8 cellular contexts compared by ENCODE assay signal in the genomic region with DNA sequence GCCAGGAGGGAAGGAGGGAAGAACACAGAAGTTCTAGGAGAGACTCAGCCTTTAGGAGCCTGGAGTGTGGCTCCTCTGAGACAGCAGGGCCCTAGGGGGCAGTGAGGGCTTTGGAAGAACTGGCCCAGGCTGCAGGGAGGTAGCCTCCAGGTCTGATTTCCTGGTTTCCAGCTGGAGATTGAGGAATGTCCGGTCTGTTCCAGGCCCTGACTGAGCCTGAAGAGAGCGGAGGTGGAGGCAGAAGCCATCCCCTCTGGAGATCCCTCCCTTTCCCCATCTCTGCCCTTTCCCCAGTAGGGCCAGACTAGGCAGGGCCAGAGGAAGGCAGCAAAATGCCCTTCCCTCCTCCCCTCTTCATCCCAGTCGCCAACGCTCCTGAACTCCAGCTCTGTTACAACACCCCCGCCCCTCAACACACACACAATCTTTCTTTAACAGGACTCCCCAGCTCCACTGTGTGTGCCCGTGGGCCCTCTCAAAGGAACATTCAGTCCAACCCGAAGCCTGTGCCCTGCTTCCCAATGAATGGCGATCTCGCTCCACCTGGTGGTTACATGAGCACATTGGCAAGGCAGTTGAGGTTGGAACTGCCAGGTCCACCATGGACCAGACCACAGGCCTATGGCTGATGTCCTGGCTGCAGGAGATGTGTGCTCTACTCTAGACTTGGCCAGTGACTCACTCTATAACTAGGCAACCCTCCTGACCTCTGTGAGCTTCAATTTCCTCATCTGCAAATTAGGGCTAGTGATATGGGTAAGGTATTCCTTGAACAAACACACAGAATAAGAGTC. TPM values are rescaled to one million over a fixed set of nuclear protein-coding genes. Genes with fewer than 3 reads are reported as not detected.
DNase-seq lines count a peak whose midpoint lies in the region; ATAC-seq and TF ChIP-seq lines count a peak whose summit lies in the region.

No MANE protein-coding gene starts in this region.

- H3K36me3 ChIP-seq in KMS-11 (ENCODE audit: insufficient read depth) = no peaks in the 10 kb centered on the region

- H3K27ac ChIP-seq in AG04450 (ENCODE audit: low read depth, low read length) (peak overlapping the region; percentile 87), KMS-11 (peak overlapping the region; percentile 17; the same call in 1 of the 2 replicates)

- H3K4me3 ChIP-seq in AG04450 (ENCODE audit: low read depth, low read length) = 0 out of 2 replicates have a peak overlapping the region, but pooled peaks have one; percentile 10
- H3K4me3 ChIP-seq in KMS-11 (IDR thresholded peaks at IDR 0.05; ENCODE audit: insufficient read depth, low read depth, low read length) = no peak overlapping the region

- 0 out of 2 replicates have a peak overlapping the region, but pooled peaks have one; percentile 22 for H3K4me2 ChIP-seq in KMS-11

- no peaks in the 10 kb centered on the region for H3K36me3 Mint-ChIP-seq in activated T-helper 17 cell treated with anti-CD3 and anti-CD28 coated beads, Interleukin-2, amount 50 U/mL, for 72 hours (ENCODE audit: low read depth)
- H3K36me3 Mint-ChIP-seq in natural killer cell = no peaks in the 10 kb centered on the region
- H3K36me3 Mint-ChIP-seq in stimulated activated memory B cell treated with anti-CD40 and anti-IgM and Interleukin-4, amounts not matched to agents 10 μg/mL and 1 μg/mL and 100 μg/mL, for 72 hours = no peaks in the 10 kb centered on the region

- CTCF ChIA-PET in AG04450 (lab: Charles Lee) = interaction anchor here (0.6 to 3.6 kb wide), 48 partner anchors 8 to 232 kb away, joined by 3 to 75 read pairs (median 5); a partner anchor contains a TSS

- POLR2A ChIA-PET in AG04450 (lab: Yijun Ruan, JAX) = interaction anchor here (0.6 to 2.7 kb wide), 6 partner anchors 12 to 38 kb away, joined by 3 to 32 read pairs (median 7); a partner anchor contains a TSS

- H4K20me1 ChIP-seq in KMS-11 (ENCODE audit: insufficient read depth) = no peaks in the 10 kb centered on the region

- no peaks in the 10 kb centered on the region for H3K9me3 ChIP-seq in AG04450 (ENCODE audit: control insufficient read depth, insufficient read depth, low read length)

- H3K9ac ChIP-seq in KMS-11 = peak overlapping the region; percentile 16; the same call in 1 of the 2 replicates

- ATAC-seq in activated T-helper 17 cell treated with anti-CD3 and anti-CD28 coated beads, Interleukin-2, amount 50 U/mL, for 72 hours (replicated peaks) = peak; percentile 99
- ATAC-seq in natural killer cell = peak; percentile 97 to 99 (median 98)
- peak; percentile 94 for ATAC-seq in stimulated activated memory B cell treated with anti-CD40 and anti-IgM and Interleukin-4, amounts not matched to agents 10 μg/mL and 1 μg/mL and 100 μg/mL, for 72 hours

- no peaks in the 10 kb centered on the region for H3K27me3 ChIP-seq in AG04450 (ENCODE audit: control insufficient read depth, insufficient read depth, low read length)
- no peaks in the 10 kb centered on the region for H3K27me3 ChIP-seq in KMS-11 (ENCODE audit: insufficient read depth, low read depth)

- H3K79me2 ChIP-seq in KMS-11 (ENCODE audit: insufficient read depth, low read depth) = no peaks in the 10 kb centered on the region

- DNase-seq in AG04450 (ENCODE audit: low read depth, low spot score) = peak; percentile 80
- DNase-seq in GM19238 (ENCODE audit: insufficient read length, low spot score) = peak; percentile 75
- peak; percentile 94 for DNase-seq in RPMI7951 (ENCODE audit: low read depth)
- DNase-seq in fibroblast of peridontal ligament (ENCODE audit: extremely low read depth) = peak; percentile 91
- peak; percentile 69 for DNase-seq in natural killer cell

- intact Hi-C loops in natural killer cell (cut with micrococcal nuclease) = loop anchor here (1.0 to 5.0 kb wide), 4 partner anchors 34 to 97 kb away; a partner anchor contains a TSS

- H3K27ac Mint-ChIP-seq in activated T-helper 17 cell treated with anti-CD3 and anti-CD28 coated beads, Interleukin-2, amount 50 U/mL, for 72 hours = peak overlapping the region; percentile 76
- H3K27ac Mint-ChIP-seq in natural killer cell = peak overlapping the region; percentile 47 to 89
- H3K27ac Mint-ChIP-seq in stimulated activated memory B cell treated with anti-CD40 and anti-IgM and Interleukin-4, amounts not matched to agents 10 μg/mL and 1 μg/mL and 100 μg/mL, for 72 hours = peak overlapping the region; percentile 31

- H3K4me1 Mint-ChIP-seq in activated T-helper 17 cell treated with anti-CD3 and anti-CD28 coated beads, Interleukin-2, amount 50 U/mL, for 72 hours = peaks cover 5% of the 10 kb centered on the region
- peaks cover 6 to 10% of the 10 kb centered on the region in 2 donors for H3K4me1 Mint-ChIP-seq in natural killer cell
- H3K4me1 Mint-ChIP-seq in stimulated activated memory B cell treated with anti-CD40 and anti-IgM and Interleukin-4, amounts not matched to agents 10 μg/mL and 1 μg/mL and 100 μg/mL, for 72 hours = peaks cover 7% of the 10 kb centered on the region

- H3K4me3 Mint-ChIP-seq in activated T-helper 17 cell treated with anti-CD3 and anti-CD28 coated beads, Interleukin-2, amount 50 U/mL, for 72 hours = peak overlapping the region; percentile 13
- no peak overlapping the region for H3K4me3 Mint-ChIP-seq in natural killer cell
- no peak overlapping the region for H3K4me3 Mint-ChIP-seq in stimulated activated memory B cell treated with anti-CD40 and anti-IgM and Interleukin-4, amounts not matched to agents 10 μg/mL and 1 μg/mL and 100 μg/mL, for 72 hours

- H3K9me3 Mint-ChIP-seq in activated T-helper 17 cell treated with anti-CD3 and anti-CD28 coated beads, Interleukin-2, amount 50 U/mL, for 72 hours = no peaks in the 10 kb centered on the region
- H3K9me3 Mint-ChIP-seq in natural killer cell = no peaks in the 10 kb centered on the region
- no peaks in the 10 kb centered on the region for H3K9me3 Mint-ChIP-seq in stimulated activated memory B cell treated with anti-CD40 and anti-IgM and Interleukin-4, amounts not matched to agents 10 μg/mL and 1 μg/mL and 100 μg/mL, for 72 hours

- H3K27me3 Mint-ChIP-seq in activated T-helper 17 cell treated with anti-CD3 and anti-CD28 coated beads, Interleukin-2, amount 50 U/mL, for 72 hours = no peaks in the 10 kb centered on the region
- H3K27me3 Mint-ChIP-seq in natural killer cell (ENCODE audit: low read depth in 2 of 2) = no peaks in the 10 kb centered on the region
- H3K27me3 Mint-ChIP-seq in stimulated activated memory B cell treated with anti-CD40 and anti-IgM and Interleukin-4, amounts not matched to agents 10 μg/mL and 1 μg/mL and 100 μg/mL, for 72 hours = no peaks in the 10 kb centered on the region

- peak overlapping the region; percentile 53 for H2AFZ ChIP-seq in KMS-11 (ENCODE audit: low read depth)

- peak; percentile 91 for TF ChIP-seq CTCF in AG04450 (IDR thresholded peaks at IDR 0.05; ENCODE audit: low read depth, low read length)
- TF ChIP-seq CTCF in KMS-11 (conservative IDR thresholded peaks at IDR 0.05; ENCODE audit: low read depth, low read length) = peak; percentile 91
- peak; percentile 77 for TF ChIP-seq CTCF in natural killer cell (IDR thresholded peaks at IDR 0.05)

- H3K4me1 ChIP-seq in KMS-11 (ENCODE audit: low read depth, poor library complexity, severe bottlenecking) = peaks cover 8% of the 10 kb centered on the region

RNA-seq across cellular contexts. Expression of a gene that starts 32.0 kb away (rescaled TPM):
- 23.4 and 28.2 TPM in 2 replicates for polyA plus RNA-seq in AG04450 (2011; rRNA removed)
- polyA minus RNA-seq in AG04450 (2011; rRNA and poly(A)+ RNA removed) = 32.6 and 42.3 TPM in 2 replicates
- total RNA-seq in RPMI7951 (2014; rRNA removed; shearing (Covaris generic)) = 82.4 and 107 TPM in 2 replicates
- total RNA-seq in activated T-helper 17 cell treated with anti-CD3 and anti-CD28 coated beads, Interleukin-2, amount 50 U/mL, for 72 hours = 100 to 1,000 TPM in 1 of 2 donors, 10 to 100 TPM in 1; 97.9 to 164 TPM
- 100 to 1,000 TPM; 213 to 232 (median 230) TPM for total RNA-seq in natural killer cell

RNA-seq across cellular contexts. Expression of a gene that starts 36.2 kb away (rescaled TPM):
- polyA plus RNA-seq in AG04450 (2011; rRNA removed) = 76.0 and 76.5 TPM in 2 replicates
- 85.5 and 111 TPM in 2 replicates for polyA minus RNA-seq in AG04450 (2011; rRNA and poly(A)+ RNA removed)
- total RNA-seq in RPMI7951 (2014; rRNA removed; shearing (Covaris generic)) = 62.0 and 75.0 TPM in 2 replicates
- 100 to 1,000 TPM; 115 to 152 TPM for total RNA-seq in activated T-helper 17 cell treated with anti-CD3 and anti-CD28 coated beads, Interleukin-2, amount 50 U/mL, for 72 hours
- total RNA-seq in natural killer cell = 100 to 1,000 TPM in 1 of 3 donors, 10 to 100 TPM in 2; 88.6 to 110 (median 97.4) TPM

RNA-seq across cellular contexts. Expression of a gene that starts 38.7 kb away (rescaled TPM):
- 88.5 and 92.3 TPM in 2 replicates for polyA plus RNA-seq in AG04450 (2011; rRNA removed)
- polyA minus RNA-seq in AG04450 (2011; rRNA and poly(A)+ RNA removed) = 27.3 and 30.2 TPM in 2 replicates
- 78.2 and 125 TPM in 2 replicates for total RNA-seq in RPMI7951 (2014; rRNA removed; shearing (Covaris generic))
- 10 to 100 TPM; 47.8 to 72.6 TPM for total RNA-seq in activated T-helper 17 cell treated with anti-CD3 and anti-CD28 coated beads, Interleukin-2, amount 50 U/mL, for 72 hours
- 10 to 100 TPM; 28.0 to 34.7 (median 34.3) TPM for total RNA-seq in natural killer cell
